ENCODE assay signal across 7 cellular contexts in the genomic region with DNA sequence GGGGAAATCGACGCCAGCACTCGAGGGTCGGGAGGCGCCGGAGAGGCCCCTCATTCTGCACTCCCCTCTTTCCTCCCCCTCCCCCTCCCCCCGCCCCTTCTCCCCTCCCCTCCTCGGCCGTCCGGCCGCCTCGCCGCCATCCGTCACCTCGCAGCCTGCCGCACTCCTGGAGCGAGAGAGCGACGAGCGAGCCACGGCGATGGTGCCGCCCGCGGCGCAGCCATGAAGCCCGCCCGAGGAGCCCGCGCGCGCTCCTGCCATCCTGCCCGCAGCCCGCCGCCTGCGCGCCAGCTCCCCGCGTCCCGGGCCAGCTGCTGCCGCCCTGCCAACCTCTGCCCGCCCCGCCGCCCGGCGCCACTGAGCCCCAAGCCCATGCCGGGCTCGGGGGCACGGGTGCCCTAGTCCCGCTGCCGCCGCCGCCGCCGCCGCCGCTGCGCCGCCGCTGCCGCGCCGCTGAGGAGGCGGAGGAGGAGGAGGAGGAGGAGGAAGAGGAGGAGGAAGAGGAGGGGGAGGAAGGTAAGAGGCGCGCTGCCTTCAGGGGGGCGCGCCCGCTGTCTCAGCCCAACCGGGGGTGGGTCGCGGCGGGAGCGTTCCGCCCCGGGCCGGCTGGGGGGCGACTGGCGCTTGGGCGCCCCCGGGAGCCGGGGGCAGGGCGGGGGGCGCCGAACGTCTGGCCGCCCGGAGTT. TPM values are rescaled to one million over a fixed set of nuclear protein-coding genes. Genes with fewer than 3 reads are reported as not detected.
DNase-seq lines count a peak whose midpoint lies in the region; ATAC-seq, FAIRE-seq and TF ChIP-seq lines count a peak whose summit lies in the region.

FRMPD3 (plus strand) TSS at position 163 of the 686 bp plus-strand sequence. CDS start 76,937 bp downstream, outside the sequence.

- no CpG with 5 or more reads among the region's 88 CpGs for WGBS in H9 (ENCODE audit: extremely low coverage, insufficient read length, low lambda C conversion rate)
- 0 to 30% methylated on average over 3 to 6 of the region's 88 CpGs for WGBS in gastroesophageal sphincter (ENCODE audit: low coverage in 1 of 2), 2 donors

- H2BK15ac ChIP-seq in H9 (ENCODE audit: low read depth, low read length) = no peak within 1 kb of the TSS

- no peaks in the 10 kb centered on the region for H3K4me1 ChIP-seq in H9 (ENCODE audit: insufficient read depth, low read length)
- peaks cover 0 to 18% (median 0%) of the 10 kb centered on the region in 3 donors for H3K4me1 ChIP-seq in gastroesophageal sphincter
- peaks cover 0 to 13% (median 7%) of the 10 kb centered on the region in 3 donors for H3K4me1 ChIP-seq in skeletal muscle tissue (ENCODE audit: control insufficient read depth in 3 of 3, insufficient read depth in 3 of 3, low read length in 3 of 3)

- H3K36me3 ChIP-seq in SK-N-MC (ENCODE audit: insufficient read depth, low read length) (no peaks in the 10 kb centered on the region), gastroesophageal sphincter (no peaks in the 10 kb centered on the region), skeletal muscle tissue (ENCODE audit: control insufficient read depth in 3 of 3, insufficient read depth in 3 of 3, low read length in 3 of 3) (no peaks in the 10 kb centered on the region)

- no peak within 1 kb of the TSS for H4K8ac ChIP-seq in H9 (replicated peaks; ENCODE audit: insufficient read length, low read depth, low read length)

- H3K56ac ChIP-seq in H9 (ENCODE audit: insufficient read length, low read depth, low read length) = no peak within 1 kb of the TSS

- no peak within 1 kb of the TSS for H3K18ac ChIP-seq in H9 (ENCODE audit: insufficient read length, low read depth, low read length)

- no peak for TF ChIP-seq CTCF in H9 (conservative IDR thresholded peaks at IDR 0.05)
- no peak for TF ChIP-seq CTCF in gastroesophageal sphincter (IDR thresholded peaks at IDR 0.05)

- no peak within 1 kb of the TSS for H4K5ac ChIP-seq in H9 (ENCODE audit: insufficient read length, low read depth, low read length)

- no peak within 1 kb of the TSS for H2BK20ac ChIP-seq in H9 (ENCODE audit: low read depth, low read length, poor library complexity, severe bottlenecking)

- no peak within 1 kb of the TSS; the same call in 1 of the 2 replicates for H3K14ac ChIP-seq in H9 (ENCODE audit: insufficient read depth, low read length)

- H3K23ac ChIP-seq in H9 (ENCODE audit: insufficient read length, low read depth, low read length) = no peak within 1 kb of the TSS

- peak within 1 kb of the TSS; percentile 65 for H3K4me3 ChIP-seq in SK-N-MC
- peak within 1 kb of the TSS; percentile 23 to 49 for H3K4me3 ChIP-seq in gastroesophageal sphincter
- H3K4me3 ChIP-seq in skeletal muscle tissue (ENCODE audit: low read length in 3 of 3) = peak within 1 kb of the TSS; percentile 29 to 43 (median 32)

- no peak within 1 kb of the TSS for H2AK5ac ChIP-seq in H9 (ENCODE audit: insufficient read length, low read length)

- no peak within 1 kb of the TSS for H3K27ac Mint-ChIP-seq in H9

- DNase-seq in H9 (peak; percentile 47), SK-N-MC (ENCODE audit: low read depth, low spot score) (no peak), GM12892 (ENCODE audit: insufficient read length) (no peak), RKO (ENCODE audit: low spot score) (no peak)

- no peak for ATAC-seq in gastroesophageal sphincter
- ATAC-seq in GM19023 (IDR thresholded peaks at IDR 0.05; ENCODE audit: unreplicated experiment) = no peak

- no peak within 1 kb of the TSS for H2AFZ ChIP-seq in H9 (ENCODE audit: low read length)

- peak within 1 kb of the TSS; percentile 65 to 87 for H3K4me3 Mint-ChIP-seq in H9

- H3K23me2 ChIP-seq in H9 (ENCODE audit: insufficient read length, low read depth, low read length, poor library complexity, severe bottlenecking) = peaks cover 9% of the 10 kb centered on the region

- no peaks in the 10 kb centered on the region for H3K79me2 ChIP-seq in H9 (ENCODE audit: insufficient read depth, low read length)

- TF ChIP-seq POLR2A in gastroesophageal sphincter (IDR thresholded peaks at IDR 0.05) (no peak), GM12892 (IDR thresholded peaks at IDR 0.05; ENCODE audit: low read depth, low read length) (no peak)

- peaks cover 0 to 9% (median 0%) of the 10 kb centered on the region in 3 experiments; a peak in 3 of 7 replicates for H3K36me3 Mint-ChIP-seq in H9 (ENCODE audit: insufficient read depth in 1 of 3, low read depth in 3 of 3)

- H2BK5ac ChIP-seq in H9 (ENCODE audit: insufficient read length, low read length) = no peak within 1 kb of the TSS

- peaks cover 26 to 43% of the 10 kb centered on the region in 2 experiments for H3K4me1 Mint-ChIP-seq in H9

- H3K9ac ChIP-seq in H9 (ENCODE audit: extremely low read depth, insufficient read length, low read length) = no peak within 1 kb of the TSS
- no peak within 1 kb of the TSS for H3K9ac ChIP-seq in SK-N-MC (ENCODE audit: insufficient read length)
- no peak within 1 kb of the TSS for H3K9ac ChIP-seq in skeletal muscle tissue (ENCODE audit: low read depth in 1 of 3, low read length in 3 of 3)

- no peaks in the 10 kb centered on the region for H4K20me1 ChIP-seq in H9 (ENCODE audit: control insufficient read depth, insufficient read depth, insufficient read length)

- H3K27me3 ChIP-seq in H9 (ENCODE audit: insufficient read depth, low read length) = peaks cover 7% of the 10 kb centered on the region; the same call in 1 of the 2 replicates
- H3K27me3 ChIP-seq in gastroesophageal sphincter = peaks cover 30% of the 10 kb centered on the region
- peaks cover 7 to 59% (median 23%) of the 10 kb centered on the region in 3 donors for H3K27me3 ChIP-seq in skeletal muscle tissue (ENCODE audit: control insufficient read depth in 3 of 3, insufficient read depth in 3 of 3, low read length in 3 of 3)

- no peak within 1 kb of the TSS for H3T11ph ChIP-seq in H9 (ENCODE audit: low read length)

- no peak within 1 kb of the TSS for H2BK12ac ChIP-seq in H9 (ENCODE audit: insufficient read length, low read depth, low read length)

- no peak within 1 kb of the TSS for H3K27ac ChIP-seq in H9 (ENCODE audit: insufficient read length, low read depth, low read length)
- H3K27ac ChIP-seq in SK-N-MC = no peak within 1 kb of the TSS
- no peak within 1 kb of the TSS for H3K27ac ChIP-seq in gastroesophageal sphincter
- no peak within 1 kb of the TSS for H3K27ac ChIP-seq in skeletal muscle tissue (ENCODE audit: low read depth, low read length)

- H3K79me1 ChIP-seq in H9 (ENCODE audit: insufficient read depth, low read depth, low read length, poor library complexity, severe bottlenecking) = no peaks in the 10 kb centered on the region

- no peak for FAIRE-seq in GM12892 (lab: Jason Lieb, UNC)

- no peak within 1 kb of the TSS for H2BK120ac ChIP-seq in H9 (ENCODE audit: low read depth, low read length, poor library complexity, severe bottlenecking)

- H3K27me3 Mint-ChIP-seq in H9 (ENCODE audit: low read depth) = peaks cover 64% of the 10 kb centered on the region

- TF ChIP-seq EP300 in gastroesophageal sphincter (IDR thresholded peaks at IDR 0.05) = no peak

- peak within 1 kb of the TSS; percentile 76 for H3K4me2 ChIP-seq in H9 (ENCODE audit: insufficient read depth, insufficient read length, low read length)

- H3K9me3 Mint-ChIP-seq in H9 = peaks cover 0 to 32% of the 10 kb centered on the region in 2 experiments; a peak in 2 of 5 replicates

- H3K9me3 ChIP-seq in H9 (ENCODE audit: control insufficient read depth, low read depth, low read length) (no peaks in the 10 kb centered on the region), SK-N-MC (ENCODE audit: low read depth, low read length) (no peaks in the 10 kb centered on the region), gastroesophageal sphincter (no peaks in the 10 kb centered on the region), skeletal muscle tissue (ENCODE audit: control insufficient read depth in 3 of 3, low read length in 3 of 3) (no peaks in the 10 kb centered on the region)

- H3K4ac ChIP-seq in H9 (ENCODE audit: low read depth, low read length) = no peak within 1 kb of the TSS

- no peak within 1 kb of the TSS for H4K91ac ChIP-seq in H9 (ENCODE audit: insufficient read length, low read depth, low read length)

RNA-seq across cellular contexts. Expression of gene FRMPD3, which starts in this region (rescaled TPM):
- total RNA-seq in H9 (2021) = 0.22 and 0.26 TPM in 2 replicates
- under 1 TPM in 2 of 4 donors, not detected in 2; under 0.01 to 0.04 TPM for total RNA-seq in gastroesophageal sphincter
- under 0.01 TPM for total RNA-seq in skeletal muscle tissue
- 0.13 TPM for polyA plus RNA-seq in GM12892 (2012; ENCODE audit: missing spikeins)

Comparison
In these comparisons a context has a peak if more than half of its experiments do, and no peak if none do; other contexts are left out.
1. Peak in DNase-seq and H3K4me2 ChIP-seq in H9; RNA of the gene not detected or under 1 TPM.